9 cellular contexts compared by ENCODE assay signal in the genomic region with DNA sequence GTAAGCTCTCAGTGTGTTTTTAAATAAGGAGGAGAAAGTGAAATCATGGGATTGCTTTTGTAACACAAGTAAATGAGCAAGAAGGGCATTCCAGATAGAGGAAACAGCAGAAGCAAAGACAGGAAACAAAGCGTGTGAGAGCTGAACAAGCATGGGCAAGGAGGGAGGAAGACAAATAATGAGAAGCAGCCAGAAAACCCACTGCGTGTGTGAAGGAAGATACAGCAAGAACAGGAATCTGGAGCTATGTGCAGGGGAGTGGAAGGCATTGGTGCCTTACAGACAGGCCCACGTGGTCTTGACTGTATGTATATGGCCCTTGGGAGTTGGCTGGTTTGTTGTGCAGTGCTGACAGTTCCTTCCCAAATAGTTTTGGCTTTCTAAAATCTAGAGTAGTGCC.
A peak's percentile ranks its signal among the peaks of the same experiment; 100 is the strongest.
DNase-seq lines count a peak whose midpoint lies in the region; ATAC-seq, FAIRE-seq and TF ChIP-seq lines count a peak whose summit lies in the region.
"Had no signal": no experiment of that assay in that cellular context is flagged by ENCODE, and none has a peak within 500 bp of the region (broad histone marks: within the 10 kb centered on the region; RNA-seq: fewer than 3 reads in every experiment).

No MANE protein-coding gene starts in this region.

- H3K9me3 ChIP-seq in skeletal muscle tissue (ENCODE audit: control insufficient read depth in 3 of 3, low read length in 3 of 3) = no peaks in the 10 kb centered on the region

- H3K4me1 ChIP-seq in skeletal muscle tissue (ENCODE audit: control insufficient read depth in 3 of 3, insufficient read depth in 3 of 3, low read length in 3 of 3) = peaks cover 8 to 22% (median 12%) of the 10 kb centered on the region in 3 donors

- no peak overlapping the region for H3K9ac ChIP-seq in skeletal muscle tissue (ENCODE audit: low read depth in 1 of 3, low read length in 3 of 3)

- H3K27me3 ChIP-seq in skeletal muscle tissue (ENCODE audit: control insufficient read depth in 3 of 3, insufficient read depth in 3 of 3, low read length in 3 of 3) = no peaks in the 10 kb centered on the region

- peak; percentile 83 for FAIRE-seq in GM18507 (lab: Jason Lieb, UNC)

- peak; percentile 51 for ATAC-seq in HG03571 (IDR thresholded peaks at IDR 0.05; ENCODE audit: unreplicated experiment)
- no peak for ATAC-seq in effector memory CD8-positive, alpha-beta T cell (replicated peaks)
- no peak for ATAC-seq in HG03520 (IDR thresholded peaks at IDR 0.05; ENCODE audit: unreplicated experiment)

- H3K9me3 Mint-ChIP-seq in effector memory CD8-positive, alpha-beta T cell = no peaks in the 10 kb centered on the region

- peak overlapping the region; percentile 4 to 82 for H3K27ac Mint-ChIP-seq in effector memory CD8-positive, alpha-beta T cell

- DNase-seq in GM18507 (ENCODE audit: extremely low spot score, insufficient read length, low read depth) (no peak), lower leg skin (ENCODE audit: low spot score in 2 of 2) (no peak), ACHN (no peak)
- no peak for DNase-seq in effector memory CD8-positive, alpha-beta T cell
- DNase-seq: activated CD4-positive, CD25-positive, alpha-beta regulatory T cell; NCI-H2081 treated with DMSO at 0.1 percent for 48 hours had no signal

- no peaks in the 10 kb centered on the region for H3K36me3 ChIP-seq in skeletal muscle tissue (ENCODE audit: control insufficient read depth in 3 of 3, insufficient read depth in 3 of 3, low read length in 3 of 3)

- H3K4me1 Mint-ChIP-seq in effector memory CD8-positive, alpha-beta T cell (ENCODE audit: low read depth in 2 of 2) = peaks cover 26 to 62% of the 10 kb centered on the region in 2 donors

- peak overlapping the region in 1 of 2 donors; percentile 2 for H3K4me3 Mint-ChIP-seq in effector memory CD8-positive, alpha-beta T cell

- 28 to 29% methylated on average over 3 of the region's 3 CpGs for WGBS in lower leg skin, 2 donors

- H3K27ac ChIP-seq in skeletal muscle tissue (ENCODE audit: low read depth, low read length) = peak overlapping the region; percentile 4

- H3K27me3 Mint-ChIP-seq in effector memory CD8-positive, alpha-beta T cell = no peaks in the 10 kb centered on the region

- no peak for TF ChIP-seq POLR2A in lower leg skin (IDR thresholded peaks at IDR 0.05)

- in situ Hi-C loops in ACHN (cut with HindIII; ENCODE audit: low pct_ligation_motif_present, low pct_unique_long_range_greater_than_20kb, low sequenced_read_pairs) = no loop called here

- H3K4me3 ChIP-seq in skeletal muscle tissue (ENCODE audit: low read length in 3 of 3) (peak overlapping the region in 1 of 3 donors; percentile 10), lower leg skin (ENCODE audit: low read depth, poor library complexity, severe bottlenecking) (no peak overlapping the region)

- H3K36me3 Mint-ChIP-seq in effector memory CD8-positive, alpha-beta T cell (ENCODE audit: insufficient read depth) = peaks cover 25% of the 10 kb centered on the region

- TF ChIP-seq CTCF in lower leg skin (IDR thresholded peaks at IDR 0.05) = no peak

- intact Hi-C loops in lower leg skin (cut with DNase I; ENCODE audit: low total_unique reads) = no loop called here
